In genomic region chr9:24036459-24036858, GRCh38 we compare ENCODE assay signal across 21 cellular contexts.
"Had no signal": no experiment of that assay in that cellular context is flagged by ENCODE, and none has a peak within 500 bp of the region (broad histone marks: within the 10 kb centered on the region; RNA-seq: fewer than 3 reads in every experiment).

No MANE protein-coding gene starts in this region.

- ATAC-seq: activated CD8-positive, alpha-beta T cell treated with anti-CD3 and anti-CD28 coated beads, Interleukin-2, amount 10 ng/mL, durations not matched to agents 7 days and 5 days; activated naive CD8-positive, alpha-beta T cell treated with anti-CD3 and anti-CD28 coated beads, Interleukin-2, amount 50 U/mL, for 24 hours; esophagus mucosa; gastrocnemius medialis; heart left ventricle; stimulated activated memory B cell treated with anti-CD40 and anti-IgM and Interleukin-4, amounts not matched to agents 10 μg/mL and 1 μg/mL and 100 μg/mL, for 72 hours had no signal

- H3K27me3 ChIP-seq: gastrocnemius medialis, heart left ventricle, sigmoid colon had no signal

- H3K27ac ChIP-seq: gastrocnemius medialis, heart left ventricle, left ventricle myocardium inferior, sigmoid colon had no signal

- H3K4me1 Mint-ChIP-seq: activated CD4-positive, alpha-beta T cell treated with anti-CD3 and anti-CD28 coated beads, Interleukin-2, amount 10 ng/mL, durations not matched to agents 24 days and 14 days; activated naive CD4-positive, alpha-beta T cell treated with anti-CD3 and anti-CD28 coated beads, Interleukin-2, amount 10 ng/mL, durations not matched to agents 7 days and 5 days; activated naive CD8-positive, alpha-beta T cell treated with anti-CD3 and anti-CD28 coated beads, Interleukin-2, amount 50 U/mL, for 24 hours; stimulated activated memory B cell treated with anti-CD40 and anti-IgM and Interleukin-4, amounts not matched to agents 10 μg/mL and 1 μg/mL and 100 μg/mL, for 72 hours had no signal

- DNase-seq: activated CD4-positive, alpha-beta T cell treated with anti-CD3 and anti-CD28 coated beads, Interleukin-2, amount 10 ng/mL, durations not matched to agents 24 days and 14 days; activated CD4-positive, CD25-positive, alpha-beta regulatory T cell; activated CD8-positive, alpha-beta T cell treated with anti-CD3 and anti-CD28 coated beads, Interleukin-2, amount 10 ng/mL, durations not matched to agents 7 days and 5 days; activated naive CD4-positive, alpha-beta T cell treated with anti-CD3 and anti-CD28 coated beads, Interleukin-2, amount 10 ng/mL, durations not matched to agents 7 days and 5 days; activated naive CD8-positive, alpha-beta T cell treated with anti-CD3 and anti-CD28 coated beads, Interleukin-2, amount 50 U/mL, for 24 hours; activated T-cell treated with anti-CD3 and anti-CD28 coated beads, Interleukin-2, amount 50 U/mL, for 24 hours; effector CD8-positive, alpha-beta T cell; gastrocnemius medialis; heart left ventricle; kidney glomerular epithelial cell; left ventricle myocardium inferior; mammary epithelial cell; midbrain; nephron progenitor cell; nucleus accumbens; sigmoid colon; stimulated activated CD4-positive, alpha-beta T cell treated with anti-CD3 and anti-CD28 coated beads, Interleukin-4, amount 100 ng/mL, for 4 hours; T-helper 9 cell had no signal

- H3K27ac Mint-ChIP-seq: activated CD4-positive, alpha-beta T cell treated with anti-CD3 and anti-CD28 coated beads, Interleukin-2, amount 10 ng/mL, durations not matched to agents 24 days and 14 days; activated CD8-positive, alpha-beta T cell treated with anti-CD3 and anti-CD28 coated beads, Interleukin-2, amount 10 ng/mL, durations not matched to agents 7 days and 5 days; activated naive CD4-positive, alpha-beta T cell treated with anti-CD3 and anti-CD28 coated beads, Interleukin-2, amount 10 ng/mL, durations not matched to agents 7 days and 5 days; activated naive CD8-positive, alpha-beta T cell treated with anti-CD3 and anti-CD28 coated beads, Interleukin-2, amount 50 U/mL, for 24 hours; activated T-cell treated with anti-CD3 and anti-CD28 coated beads, Interleukin-2, amount 50 U/mL, for 24 hours; dendritic cell treated with granulocyte-macrophage colony-stimulating factor and Interleukin-4, amounts not matched to agents 40 ng/mL and 50 ng/mL, for 4 days; nephron progenitor cell; stimulated activated memory B cell treated with anti-CD40 and anti-IgM and Interleukin-4, amounts not matched to agents 10 μg/mL and 1 μg/mL and 100 μg/mL, for 72 hours had no signal

- H3K4me3 Mint-ChIP-seq: activated CD4-positive, alpha-beta T cell treated with anti-CD3 and anti-CD28 coated beads, Interleukin-2, amount 10 ng/mL, durations not matched to agents 24 days and 14 days; activated CD8-positive, alpha-beta T cell treated with anti-CD3 and anti-CD28 coated beads, Interleukin-2, amount 10 ng/mL, durations not matched to agents 7 days and 5 days; activated naive CD4-positive, alpha-beta T cell treated with anti-CD3 and anti-CD28 coated beads, Interleukin-2, amount 10 ng/mL, durations not matched to agents 7 days and 5 days; activated naive CD8-positive, alpha-beta T cell treated with anti-CD3 and anti-CD28 coated beads, Interleukin-2, amount 50 U/mL, for 24 hours; activated T-cell treated with anti-CD3 and anti-CD28 coated beads, Interleukin-2, amount 50 U/mL, for 24 hours; dendritic cell treated with granulocyte-macrophage colony-stimulating factor and Interleukin-4, amounts not matched to agents 40 ng/mL and 50 ng/mL, for 4 days; nephron progenitor cell; stimulated activated memory B cell treated with anti-CD40 and anti-IgM and Interleukin-4, amounts not matched to agents 10 μg/mL and 1 μg/mL and 100 μg/mL, for 72 hours had no signal

- H3K36me3 Mint-ChIP-seq: activated naive CD4-positive, alpha-beta T cell treated with anti-CD3 and anti-CD28 coated beads, Interleukin-2, amount 10 ng/mL, durations not matched to agents 7 days and 5 days; stimulated activated memory B cell treated with anti-CD40 and anti-IgM and Interleukin-4, amounts not matched to agents 10 μg/mL and 1 μg/mL and 100 μg/mL, for 72 hours had no signal

- H3K27me3 Mint-ChIP-seq: activated CD4-positive, alpha-beta T cell treated with anti-CD3 and anti-CD28 coated beads, Interleukin-2, amount 10 ng/mL, durations not matched to agents 24 days and 14 days; activated naive CD4-positive, alpha-beta T cell treated with anti-CD3 and anti-CD28 coated beads, Interleukin-2, amount 10 ng/mL, durations not matched to agents 7 days and 5 days; activated naive CD8-positive, alpha-beta T cell treated with anti-CD3 and anti-CD28 coated beads, Interleukin-2, amount 50 U/mL, for 24 hours; activated T-cell treated with anti-CD3 and anti-CD28 coated beads, Interleukin-2, amount 50 U/mL, for 24 hours; dendritic cell treated with granulocyte-macrophage colony-stimulating factor and Interleukin-4, amounts not matched to agents 40 ng/mL and 50 ng/mL, for 4 days; stimulated activated memory B cell treated with anti-CD40 and anti-IgM and Interleukin-4, amounts not matched to agents 10 μg/mL and 1 μg/mL and 100 μg/mL, for 72 hours had no signal

- H3K36me3 ChIP-seq: gastrocnemius medialis, heart left ventricle, left ventricle myocardium inferior, sigmoid colon had no signal

- H3K4me3 ChIP-seq: gastrocnemius medialis, heart left ventricle, left ventricle myocardium inferior, sigmoid colon had no signal

- H3K9me3 Mint-ChIP-seq: nephron progenitor cell had no signal

- H3K4me1 ChIP-seq: gastrocnemius medialis, heart left ventricle, left ventricle myocardium inferior, sigmoid colon had no signal
